Comparison of ENCODE assay signal across 19 cellular contexts in the genomic region with DNA sequence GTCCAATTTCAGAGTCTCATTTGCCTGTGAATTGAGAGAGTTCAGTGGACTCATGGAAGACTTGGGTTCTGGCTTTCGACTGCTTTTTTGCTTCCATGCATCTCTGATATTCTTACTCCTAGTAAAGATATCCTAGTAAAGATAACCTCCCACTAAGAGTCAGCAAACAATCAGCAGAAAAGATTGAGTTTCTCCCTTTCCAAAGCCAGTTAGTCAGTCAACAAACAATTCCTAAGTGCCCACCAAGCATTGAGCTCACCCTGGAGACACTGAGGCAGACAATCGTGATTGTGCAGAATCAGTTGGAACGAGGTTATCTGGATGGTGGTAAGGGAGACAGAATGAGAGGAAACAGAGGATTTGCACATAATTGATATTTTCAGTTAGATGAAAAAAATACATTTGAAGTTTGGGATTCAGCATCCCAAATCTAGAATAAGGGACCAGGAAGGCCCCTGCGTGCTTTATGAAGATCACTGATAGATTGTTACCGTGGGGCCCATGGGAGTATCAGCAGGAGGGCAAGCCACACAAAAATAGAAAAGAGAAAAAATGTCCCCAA.
DNase-seq lines count a peak whose midpoint lies in the region; ATAC-seq and TF ChIP-seq lines count a peak whose summit lies in the region.
"Had no signal": no experiment of that assay in that cellular context is flagged by ENCODE, and none has a peak within 500 bp of the region (broad histone marks: within the 10 kb centered on the region; RNA-seq: fewer than 3 reads in every experiment).

No MANE protein-coding gene starts in this region.

- H3K27me3 ChIP-seq in A673 (replicated peaks; ENCODE audit: insufficient read depth, low read depth, low read length, poor library complexity) (no peaks in the 10 kb centered on the region), Loucy (ENCODE audit: insufficient read depth, low read length, poor library complexity, severe bottlenecking) (no peaks in the 10 kb centered on the region), psoas muscle (ENCODE audit: insufficient read depth in 3 of 3, low read length in 2 of 3) (no peaks in the 10 kb centered on the region)
- H3K27me3 ChIP-seq: suprapubic skin had no signal

- no peaks in the 10 kb centered on the region for H3K9me3 ChIP-seq in A673 (ENCODE audit: low read depth, low read length, poor library complexity, severe bottlenecking)
- no peaks in the 10 kb centered on the region for H3K9me3 ChIP-seq in Loucy (ENCODE audit: insufficient read depth, low read depth, low read length)
- H3K9me3 ChIP-seq in psoas muscle = no peaks in the 10 kb centered on the region
- H3K9me3 ChIP-seq: suprapubic skin had no signal

- ATAC-seq in psoas muscle (no peak), HG03196 (IDR thresholded peaks at IDR 0.05; ENCODE audit: unreplicated experiment) (no peak), HG02852 (IDR thresholded peaks at IDR 0.05; ENCODE audit: unreplicated experiment) (no peak)
- ATAC-seq: GM23338 had no signal

- CTCF ChIA-PET in A673 (lab: Charles Lee) = no interaction called here

- H3K4me3 ChIP-seq in A673 (ENCODE audit: low read depth, low read length, poor library complexity, severe bottlenecking) (no peak overlapping the region), Loucy (ENCODE audit: low read length, poor library complexity, severe bottlenecking) (no peak overlapping the region), psoas muscle (no peak overlapping the region)
- H3K4me3 ChIP-seq: GM23338, lung, suprapubic skin had no signal

- BruUV-seq in A673 (replicated peaks; lab: Mats Ljungman, UMichigan) = no TSS peak

- TF ChIP-seq CTCF in A673 (conservative IDR thresholded peaks at IDR 0.05; ENCODE audit: low read depth, low read length) (no peak), Loucy (conservative IDR thresholded peaks at IDR 0.05; ENCODE audit: low read length) (no peak), psoas muscle (IDR thresholded peaks at IDR 0.05) (no peak)

- no peaks in the 10 kb centered on the region for H3K9me2 ChIP-seq in Loucy (replicated peaks; ENCODE audit: low read depth, low read length)

- peak overlapping the region; percentile 89 for H3K27ac ChIP-seq in A673 (ENCODE audit: low read depth, low read length, poor library complexity, severe bottlenecking)
- H3K27ac ChIP-seq in epithelial cell of prostate = peak overlapping the region; percentile 86
- peak overlapping the region; percentile 91 for H3K27ac ChIP-seq in psoas muscle
- H3K27ac ChIP-seq: parathyroid adenoma had no signal

- H3K4me1 ChIP-seq in A673 (ENCODE audit: insufficient read depth, low read length, poor library complexity, severe bottlenecking) (peaks cover 38% of the 10 kb centered on the region), Loucy (ENCODE audit: insufficient read depth, low read length, poor library complexity, severe bottlenecking) (peaks cover 43% of the 10 kb centered on the region), psoas muscle (peaks cover 42% of the 10 kb centered on the region)

- H2AFZ ChIP-seq in Loucy (ENCODE audit: low read length) = no peak overlapping the region
- H2AFZ ChIP-seq: GM23338, parathyroid adenoma had no signal

- H3F3A ChIP-seq in Loucy (ENCODE audit: low read depth) = peaks cover 7% of the 10 kb centered on the region; the same call in 1 of the 2 replicates

- POLR2A ChIA-PET in A673 (lab: Charles Lee; ENCODE audit: low non-redundant PET) = no interaction called here

- peak overlapping the region; percentile 64 for H3K4me2 ChIP-seq in Loucy (ENCODE audit: low read depth, low read length, poor library complexity, severe bottlenecking)
- H3K4me2 ChIP-seq: GM23338 had no signal

- H3K9ac ChIP-seq in Loucy (ENCODE audit: low read depth, low read length, poor library complexity, severe bottlenecking) = peak overlapping the region; percentile 37
- H3K9ac ChIP-seq: parathyroid adenoma had no signal

- peaks cover 25% of the 10 kb centered on the region for H3K79me2 ChIP-seq in Loucy (ENCODE audit: insufficient read depth, low read length)

- H3K36me3 ChIP-seq in A673 (ENCODE audit: insufficient read depth, low read length, poor library complexity, severe bottlenecking) (no peaks in the 10 kb centered on the region), Loucy (ENCODE audit: insufficient read depth, low read length) (no peaks in the 10 kb centered on the region), psoas muscle (ENCODE audit: insufficient read depth in 1 of 2, low read depth in 1 of 2) (no peaks in the 10 kb centered on the region)
- H3K36me3 ChIP-seq: suprapubic skin had no signal

- 76 to 81% (median 78%) methylated on average over 5 of the region's 5 CpGs for WGBS in psoas muscle, 3 donors

- DNase-seq in A673 (ENCODE audit: low spot score) (no peak), epithelial cell of prostate (ENCODE audit: low read depth, low spot score) (no peak), psoas muscle (no peak), SKM-1 treated with dmso at 0.1 percent for 144 hours (lab: John Stamatoyannopoulos, UW; ENCODE audit: unreplicated experiment) (no peak)
- DNase-seq: activated CD4-positive, alpha-beta T cell treated with anti-CD3 and anti-CD28 coated beads, Interleukin-2, amount 50 U/mL, for 4 hours; activated naive CD4-positive, alpha-beta T cell; activated T-cell treated with anti-CD3 and anti-CD28 coated beads for 4 hours; AML-193; effector memory CD4-positive, alpha-beta T cell; NCI-H2107; SHP77; stimulated activated CD4-positive, alpha-beta T cell treated with anti-CD3 and anti-CD28 coated beads, Interleukin-4, amount 100 ng/mL, for 24 hours had no signal

- H4K20me1 ChIP-seq in Loucy (ENCODE audit: insufficient read depth, low read length, poor library complexity, severe bottlenecking) = no peaks in the 10 kb centered on the region

- intact Hi-C loops in A673 (cut with micrococcal nuclease; ENCODE audit: unreplicated experiment) = loop anchor here (5.0 kb wide), 2 partner anchors 40 to 100 kb away; a partner anchor contains a TSS
- intact Hi-C loops in psoas muscle (cut with DNase I) = loop anchor here (2.0 to 5.0 kb wide), 2 partner anchors 63 to 65 kb away; no protein-coding TSS in a partner anchor
